25 cellular contexts compared by ENCODE assay signal in the genomic region with DNA sequence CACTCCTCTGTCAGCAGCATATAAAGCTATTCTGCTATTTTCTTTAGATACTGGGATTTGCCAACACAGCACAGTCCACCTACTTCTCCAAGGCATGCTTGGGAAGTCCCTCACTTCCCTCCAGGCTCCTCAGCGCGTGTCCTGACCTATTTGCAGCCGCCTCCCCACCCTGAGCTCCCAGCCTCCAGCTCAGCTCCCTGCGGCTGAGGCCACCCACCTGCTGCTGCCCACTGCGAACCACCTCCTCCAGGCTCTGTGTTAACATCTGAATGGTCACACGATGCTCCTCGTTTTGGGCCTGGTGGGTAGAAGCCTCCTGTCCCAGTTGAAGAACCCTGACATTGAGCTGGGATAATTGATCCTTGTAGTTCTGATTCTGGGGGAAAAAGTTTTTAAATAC.
"Had no signal": no experiment of that assay in that cellular context is flagged by ENCODE, and none has a peak within 500 bp of the region (broad histone marks: within the 10 kb centered on the region; RNA-seq: fewer than 3 reads in every experiment).

No MANE protein-coding gene starts in this region.

- DNase-seq: activated CD4-positive, alpha-beta T cell treated with anti-CD3 and anti-CD28 coated beads for 1 hour; activated CD4-positive, alpha-beta T cell treated with anti-CD3 and anti-CD28 coated beads, Interleukin-2, amount 50 U/mL, for 4 hours; activated effector memory CD4-positive, alpha-beta T cell treated with Interleukin-2 at 50 U/mL for 16 hours; activated naive CD4-positive, alpha-beta T cell treated with anti-CD3 and anti-CD28 coated beads for 36 hours; activated naive CD8-positive, alpha-beta T cell treated with anti-CD3 and anti-CD28 coated beads, Interleukin-2, amount 10 ng/mL, durations not matched to agents 7 days and 5 days; activated T-cell treated with anti-CD3 and anti-CD28 coated beads, Interleukin-2, amount 50 U/mL, for 48 hours; amniotic stem cell; cortex of kidney; foreskin fibroblast; immature natural killer cell; kidney glomerular epithelial cell; naive thymus-derived CD8-positive, alpha-beta T cell; pancreas; stimulated activated CD4-positive, alpha-beta T cell treated with anti-CD3 and anti-CD28 coated beads, Interleukin-2, amount 100 ng/mL, for 48 hours; stimulated activated naive CD4-positive, alpha-beta T cell treated with Interleukin-2 at 50 U/mL for 16 hours; T-cell had no signal

- H2AFZ ChIP-seq: hepatocyte had no signal

- H3K27ac Mint-ChIP-seq: activated naive CD4-positive, alpha-beta T cell treated with anti-CD3 and anti-CD28 coated beads for 36 hours; activated naive CD8-positive, alpha-beta T cell treated with anti-CD3 and anti-CD28 coated beads, Interleukin-2, amount 10 ng/mL, durations not matched to agents 7 days and 5 days; immature natural killer cell; mesothelial cell of epicardium; naive thymus-derived CD8-positive, alpha-beta T cell; T-cell; type B pancreatic cell had no signal

- H3K27me3 Mint-ChIP-seq: activated naive CD8-positive, alpha-beta T cell treated with anti-CD3 and anti-CD28 coated beads, Interleukin-2, amount 10 ng/mL, durations not matched to agents 7 days and 5 days; naive thymus-derived CD8-positive, alpha-beta T cell; T-cell; type B pancreatic cell had no signal

- H3K27me3 ChIP-seq: breast epithelium, hepatocyte, left lung, pancreas, sigmoid colon, vagina had no signal

- H3K9me3 ChIP-seq: breast epithelium, left lung, pancreas, sigmoid colon, thoracic aorta, vagina had no signal

- H3K4me3 ChIP-seq: breast epithelium, hepatocyte, left lung, pancreas, sigmoid colon, smooth muscle cell, thoracic aorta, vagina had no signal

- H3K36me3 ChIP-seq: breast epithelium had no signal

- H3K4me1 ChIP-seq: breast epithelium, left lung, pancreas, sigmoid colon, vagina had no signal

- H3K36me3 Mint-ChIP-seq: activated naive CD8-positive, alpha-beta T cell treated with anti-CD3 and anti-CD28 coated beads, Interleukin-2, amount 10 ng/mL, durations not matched to agents 7 days and 5 days; immature natural killer cell; T-cell had no signal

- H3K4me3 Mint-ChIP-seq: activated naive CD4-positive, alpha-beta T cell treated with anti-CD3 and anti-CD28 coated beads for 36 hours; activated naive CD8-positive, alpha-beta T cell treated with anti-CD3 and anti-CD28 coated beads, Interleukin-2, amount 10 ng/mL, durations not matched to agents 7 days and 5 days; immature natural killer cell; mesothelial cell of epicardium; naive thymus-derived CD8-positive, alpha-beta T cell; T-cell; type B pancreatic cell had no signal

- H3K4me1 Mint-ChIP-seq: activated naive CD8-positive, alpha-beta T cell treated with anti-CD3 and anti-CD28 coated beads, Interleukin-2, amount 10 ng/mL, durations not matched to agents 7 days and 5 days; mesothelial cell of epicardium had no signal

- ATAC-seq: left lung; naive thymus-derived CD8-positive, alpha-beta T cell; T-cell had no signal

- H3K9me3 Mint-ChIP-seq: activated naive CD4-positive, alpha-beta T cell treated with anti-CD3 and anti-CD28 coated beads for 36 hours; activated naive CD8-positive, alpha-beta T cell treated with anti-CD3 and anti-CD28 coated beads, Interleukin-2, amount 10 ng/mL, durations not matched to agents 7 days and 5 days; immature natural killer cell; mesothelial cell of epicardium; naive thymus-derived CD8-positive, alpha-beta T cell; T-cell; type B pancreatic cell had no signal

- H3K27ac ChIP-seq: breast epithelium, hepatocyte, left lung, pancreas, sigmoid colon, thoracic aorta, vagina had no signal

- H3K4me2 ChIP-seq: hepatocyte, smooth muscle cell had no signal
